In the genomic region with DNA sequence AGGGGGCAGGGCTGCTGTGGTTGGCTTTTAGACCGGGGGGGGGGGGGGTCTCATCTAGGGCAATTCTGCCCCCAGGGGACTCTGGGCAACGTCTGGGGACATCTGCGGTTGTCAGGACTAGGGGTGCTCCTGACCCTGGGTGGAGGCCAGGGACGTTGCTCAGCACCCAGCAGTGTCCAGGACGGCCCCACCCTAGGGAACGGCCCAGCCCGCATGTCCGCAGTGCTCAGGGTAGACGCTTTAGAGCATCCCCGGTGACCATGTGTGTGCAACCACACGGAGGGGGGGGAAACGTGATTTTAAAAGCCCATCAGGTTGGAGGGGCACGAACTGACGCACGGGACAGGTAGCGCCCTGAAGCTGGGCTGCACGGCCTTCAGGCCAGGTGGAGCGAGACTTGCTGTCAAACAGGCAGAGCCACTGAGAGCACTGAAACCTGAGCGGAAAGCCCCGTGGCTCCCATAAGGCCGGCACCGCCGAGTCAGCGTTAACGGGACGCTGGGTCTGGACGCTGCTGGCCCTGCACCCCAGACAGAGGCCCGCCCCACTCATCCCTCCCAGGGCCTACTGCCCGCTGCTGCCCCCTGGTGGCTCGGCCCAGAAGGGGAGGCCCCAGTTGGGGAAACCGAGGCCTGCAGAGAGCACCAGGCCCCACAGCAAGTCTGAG, we compare ENCODE assay signal across 8 cellular contexts. TPM values are rescaled to one million over a fixed set of nuclear protein-coding genes. Genes with fewer than 3 reads are reported as not detected.
DNase-seq lines count a peak whose midpoint lies in the region; ATAC-seq and TF ChIP-seq lines count a peak whose summit lies in the region.

No MANE protein-coding gene starts in this region.

- CTCF ChIA-PET in BJ (lab: Yijun Ruan, JAX) = interaction anchor here (0.7 to 3.5 kb wide), 7 partner anchors 9 to 313 kb away, joined by 3 to 24 read pairs (median 4); no protein-coding TSS in a partner anchor

- peak overlapping the region in 11 of 59 donors; percentile 1 to 67 (median 49) for H3K27ac ChIP-seq in dorsolateral prefrontal cortex
- no peak overlapping the region for H3K27ac ChIP-seq in mesendoderm (ENCODE audit: low read depth, low read length)

- H3K18ac ChIP-seq in mesendoderm (ENCODE audit: low read length) = no peak overlapping the region

- H2BK120ac ChIP-seq in mesendoderm (ENCODE audit: low read depth, low read length) = no peak overlapping the region

- H3K4me3 ChIP-seq in BJ (ENCODE audit: low read depth, low read length) = no peak overlapping the region
- peak overlapping the region in 1 of 59 donors; percentile 2 for H3K4me3 ChIP-seq in dorsolateral prefrontal cortex
- H3K4me3 ChIP-seq in mesendoderm (ENCODE audit: low read length) = no peak overlapping the region

- H3K79me2 ChIP-seq in mesendoderm (ENCODE audit: control insufficient read depth, insufficient read depth, low read length) = no peaks in the 10 kb centered on the region

- no CpG with 5 or more reads among the region's 31 CpGs for WGBS in mesendoderm (ENCODE audit: extremely low coverage, insufficient coverage, low lambda C conversion rate)

- H2BK15ac ChIP-seq in mesendoderm (replicated peaks; ENCODE audit: low read depth) = no peak overlapping the region

- peaks cover 17% of the 10 kb centered on the region for H3K36me3 ChIP-seq in BJ (ENCODE audit: control insufficient read depth, insufficient read depth, low read length)
- H3K36me3 ChIP-seq in mesendoderm (ENCODE audit: control insufficient read depth, insufficient read depth, low read length) = no peaks in the 10 kb centered on the region

- DNase-seq in BJ (ENCODE audit: low read depth) (no peak), dorsolateral prefrontal cortex (peak in 8 of 10 donors; percentile 31 to 69 (median 52)), mesendoderm (peak; percentile 49)
- peak; percentile 68 for DNase-seq in activated CD4-positive, alpha-beta T cell treated with anti-CD3 and anti-CD28 coated beads for 48 hours
- peak; percentile 16 for DNase-seq in stimulated activated naive CD4-positive, alpha-beta T cell treated with Interleukin-2 at 50 U/mL for 16 hours (lab: John Stamatoyannopoulos, UW)

- no peak overlapping the region for H3K23ac ChIP-seq in mesendoderm (ENCODE audit: low read length)

- H2BK5ac ChIP-seq in mesendoderm (ENCODE audit: low read length) = no peak overlapping the region

- H4K5ac ChIP-seq in mesendoderm (ENCODE audit: low read length) = no peak overlapping the region

- TF ChIP-seq CTCF in BJ (IDR thresholded peaks at IDR 0.05; ENCODE audit: insufficient read depth, low read depth, low read length) = peak; percentile 97
- TF ChIP-seq CTCF in dorsolateral prefrontal cortex (IDR thresholded peaks at IDR 0.05 in 54 of 56, conservative IDR thresholded peaks at IDR 0.05 in 2 of 56; ENCODE audit: low read depth in 1 of 56, partially characterized antibody in 56 of 56) = peak; percentile 68 to 99 (median 94)

- no peaks in the 10 kb centered on the region for H3K27me3 ChIP-seq in BJ (ENCODE audit: control insufficient read depth, insufficient read depth, low read length)
- H3K27me3 ChIP-seq in dorsolateral prefrontal cortex = no peaks in the 10 kb centered on the region
- H3K27me3 ChIP-seq in mesendoderm (ENCODE audit: insufficient read depth, low read length, poor library complexity) = no peaks in the 10 kb centered on the region

- H3K4me2 ChIP-seq in mesendoderm (ENCODE audit: low read length) = no peak overlapping the region

- POLR2A ChIA-PET in BJ (lab: Charles Lee) = no interaction called here

- H2AK5ac ChIP-seq in mesendoderm (ENCODE audit: low read length) = no peak overlapping the region

- no peak overlapping the region for H4K8ac ChIP-seq in mesendoderm (ENCODE audit: low read depth, low read length)

- H3K79me1 ChIP-seq in mesendoderm (ENCODE audit: low read length) = no peaks in the 10 kb centered on the region

- no peak overlapping the region for H3K56ac ChIP-seq in mesendoderm (ENCODE audit: low read length)

- no peaks in the 10 kb centered on the region for H3K4me1 ChIP-seq in mesendoderm (ENCODE audit: control insufficient read depth, low read depth, low read length)

- no peak overlapping the region for H3K4ac ChIP-seq in mesendoderm (ENCODE audit: low read depth, low read length)

- H3K9ac ChIP-seq in mesendoderm (ENCODE audit: low read length) = no peak overlapping the region

- ATAC-seq in HG02642 (IDR thresholded peaks at IDR 0.05; ENCODE audit: poor library complexity, unreplicated experiment) = peak; percentile 42
- no peak for ATAC-seq in GM21515 (IDR thresholded peaks at IDR 0.05; ENCODE audit: unreplicated experiment)
- ATAC-seq in HG02870 (IDR thresholded peaks at IDR 0.05; ENCODE audit: unreplicated experiment) = no peak

- intact Hi-C loops in dorsolateral prefrontal cortex (cut with DNase I) = loop anchor here (5.0 kb wide), 2 partner anchors 41 to 71 kb away; no protein-coding TSS in a partner anchor

RNA-seq across cellular contexts. Expression of a gene that starts 8.3 kb away (rescaled TPM):
- 9.3 and 13.8 TPM in 2 replicates for polyA plus RNA-seq in BJ (2011; rRNA removed)
- polyA minus RNA-seq in BJ (2011; rRNA and poly(A)+ RNA removed) = 5.2 and 9.1 TPM in 2 replicates
- 10 to 100 TPM; 18.8 to 43.6 (median 24.6) TPM for total RNA-seq in dorsolateral prefrontal cortex
- 25.7 TPM for polyA plus RNA-seq in mesendoderm (2013, experiment 1 of 2)
- 28.3 TPM for polyA plus RNA-seq in mesendoderm (2013, experiment 2 of 2)

RNA-seq across cellular contexts. Expression of a gene that starts 11.6 kb away (rescaled TPM):
- 0.54 and 1.2 TPM in 2 replicates for polyA plus RNA-seq in BJ (2011; rRNA removed)
- 0.62 and 1.00 TPM in 2 replicates for polyA minus RNA-seq in BJ (2011; rRNA and poly(A)+ RNA removed)
- total RNA-seq in dorsolateral prefrontal cortex = 1 to 10 TPM in 80 of 120 experiments, under 1 TPM in 40; 0.36 to 2.7 (median 1.4) TPM
- 0.63 TPM for polyA plus RNA-seq in mesendoderm (2013, experiment 1 of 2)
- 0.56 TPM for polyA plus RNA-seq in mesendoderm (2013, experiment 2 of 2)

RNA-seq across cellular contexts. Expression of a gene that starts 33.0 kb away (rescaled TPM):
- 0.36 and 0.63 TPM in 2 replicates for polyA plus RNA-seq in BJ (2011; rRNA removed)
- 0.47 and 0.72 TPM in 2 replicates for polyA minus RNA-seq in BJ (2011; rRNA and poly(A)+ RNA removed)
- 1 to 10 TPM in 27 of 120 experiments, under 1 TPM in 93; 0.13 to 1.7 (median 0.63) TPM for total RNA-seq in dorsolateral prefrontal cortex
- polyA plus RNA-seq in mesendoderm (2013, experiment 1 of 2) = 0.49 TPM
- 0.53 TPM for polyA plus RNA-seq in mesendoderm (2013, experiment 2 of 2)

RNA-seq across cellular contexts. Expression of a gene that starts 45.5 kb away (rescaled TPM):
- polyA plus RNA-seq in BJ (2011; rRNA removed) = 39.7 and 54.2 TPM in 2 replicates
- polyA minus RNA-seq in BJ (2011; rRNA and poly(A)+ RNA removed) = 10.2 and 14.9 TPM in 2 replicates
- 10 to 100 TPM; 10.1 to 58.3 (median 26.2) TPM for total RNA-seq in dorsolateral prefrontal cortex
- polyA plus RNA-seq in mesendoderm (2013, experiment 1 of 2) = 41.2 TPM
- 42.0 TPM for polyA plus RNA-seq in mesendoderm (2013, experiment 2 of 2)
